In the genomic region with DNA sequence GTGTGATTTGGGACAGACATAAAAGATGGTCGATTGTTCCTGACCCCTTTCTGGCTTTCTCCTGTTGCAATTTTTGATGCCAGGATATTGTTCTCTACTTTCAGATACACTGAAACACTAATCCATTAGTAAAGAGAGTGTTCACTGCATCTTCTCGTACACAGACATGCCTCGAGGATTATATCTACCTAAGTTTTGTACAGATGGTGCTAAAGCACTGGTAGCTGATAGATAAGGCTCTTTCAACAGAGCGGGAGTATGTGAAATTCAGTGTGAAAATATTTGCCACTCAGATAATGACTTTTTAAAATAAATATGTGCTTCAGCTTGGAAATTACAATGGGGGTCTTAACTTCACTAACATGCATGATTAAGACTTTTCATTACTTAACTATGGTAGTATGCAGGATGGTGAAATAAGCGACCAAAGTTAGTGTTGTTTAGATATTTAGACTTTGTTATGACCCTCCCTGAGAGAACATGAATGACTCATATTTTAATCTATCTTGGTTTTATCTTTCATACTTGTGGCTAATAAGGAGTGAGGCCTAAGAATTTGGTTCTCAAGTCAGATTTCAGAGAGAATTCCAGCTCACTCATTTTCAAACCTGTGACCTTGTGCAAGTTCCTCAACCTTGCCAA, we compare ENCODE assay signal across 26 cellular contexts.
DNase-seq lines count a peak whose midpoint lies in the region; ATAC-seq, FAIRE-seq and TF ChIP-seq lines count a peak whose summit lies in the region.
"Had no signal": no experiment of that assay in that cellular context is flagged by ENCODE, and none has a peak within 500 bp of the region (broad histone marks: within the 10 kb centered on the region; RNA-seq: fewer than 3 reads in every experiment).

No MANE protein-coding gene starts in this region.

- H3K9me3 ChIP-seq in small intestine (ENCODE audit: control insufficient read depth, low read depth) (no peaks in the 10 kb centered on the region), endodermal cell (ENCODE audit: control insufficient read depth, low read length) (no peaks in the 10 kb centered on the region)
- H3K9me3 ChIP-seq: BE2C, Caco-2, left ventricle myocardium inferior had no signal

- ATAC-seq in GM21529 (IDR thresholded peaks at IDR 0.05; ENCODE audit: unreplicated experiment): no peak
- no peak for ATAC-seq in GM18909 (IDR thresholded peaks at IDR 0.05; ENCODE audit: poor library complexity, unreplicated experiment)
- ATAC-seq: activated CD8-positive, alpha-beta T cell treated with anti-CD3 and anti-CD28 coated beads, Interleukin-2, amount 10 ng/mL, durations not matched to agents 7 days and 5 days; stimulated activated memory B cell treated with anti-CD40 and anti-IgM and Interleukin-4, amounts not matched to agents 10 μg/mL and 1 μg/mL and 100 μg/mL, for 72 hours had no signal

- DNase-seq in HS-5 (ENCODE audit: low read depth) (peak; percentile 40), astrocyte of the hippocampus (ENCODE audit: low read depth, low spot score) (peak; percentile 73), fibroblast of the aortic adventitia (ENCODE audit: low read depth) (peak; percentile 10), small intestine (peak; percentile 3), endodermal cell (no peak)
- no peak for DNase-seq in activated CD4-positive, alpha-beta T cell treated with anti-CD3 and anti-CD28 coated beads, Interleukin-2, amount 50 U/mL, for 48 hours
- DNase-seq: activated CD4-positive, CD25-positive, alpha-beta regulatory T cell; activated CD8-positive, alpha-beta T cell treated with anti-CD3 and anti-CD28 coated beads, Interleukin-2, amount 10 ng/mL, durations not matched to agents 7 days and 5 days; activated naive CD4-positive, alpha-beta T cell treated with anti-CD3 and anti-CD28 coated beads, Interleukin-2, amount 10 ng/mL, durations not matched to agents 7 days and 5 days; activated T-cell treated with anti-CD3 and anti-CD28 coated beads, Interleukin-2, amount 50 U/mL, for 24 hours; BE2C; glutamatergic neuron; left ventricle myocardium inferior; NCI-H1694 treated with DMSO at 0.1 percent for 48 hours; NCI-H2227 treated with DMSO at 0.1 percent for 48 hours; retina; stimulated activated CD4-positive, alpha-beta T cell treated with anti-CD3 and anti-CD28 coated beads, Interleukin-15, amount 100 ng/mL, for 24 hours; T-helper 9 cell had no signal

- H3K27me3 Mint-ChIP-seq in endodermal cell (ENCODE audit: insufficient read depth): no peaks in the 10 kb centered on the region
- H3K27me3 Mint-ChIP-seq: activated naive CD4-positive, alpha-beta T cell treated with anti-CD3 and anti-CD28 coated beads, Interleukin-2, amount 10 ng/mL, durations not matched to agents 7 days and 5 days; activated T-cell treated with anti-CD3 and anti-CD28 coated beads, Interleukin-2, amount 50 U/mL, for 24 hours; brain; IgD-negative memory B cell; stimulated activated memory B cell treated with anti-CD40 and anti-IgM and Interleukin-4, amounts not matched to agents 10 μg/mL and 1 μg/mL and 100 μg/mL, for 72 hours had no signal

- H3K27ac ChIP-seq in small intestine (ENCODE audit: low read depth in 1 of 2, low read length in 1 of 2) (no peak overlapping the region), endodermal cell (ENCODE audit: low read depth, low read length) (no peak overlapping the region)
- H3K27ac ChIP-seq: left ventricle myocardium inferior, SK-N-MC had no signal

- no peaks in the 10 kb centered on the region for H3K36me3 Mint-ChIP-seq in endodermal cell (ENCODE audit: low read depth)
- H3K36me3 Mint-ChIP-seq: activated naive CD4-positive, alpha-beta T cell treated with anti-CD3 and anti-CD28 coated beads, Interleukin-2, amount 10 ng/mL, durations not matched to agents 7 days and 5 days; IgD-negative memory B cell; stimulated activated memory B cell treated with anti-CD40 and anti-IgM and Interleukin-4, amounts not matched to agents 10 μg/mL and 1 μg/mL and 100 μg/mL, for 72 hours had no signal

- no peaks in the 10 kb centered on the region for H3K27me3 ChIP-seq in small intestine (ENCODE audit: control insufficient read depth in 2 of 2, insufficient read depth in 2 of 2, low read length in 2 of 2)
- no peaks in the 10 kb centered on the region for H3K27me3 ChIP-seq in endodermal cell (ENCODE audit: control insufficient read depth, insufficient read depth, low read length, poor library complexity, severe bottlenecking)
- H3K27me3 ChIP-seq: BE2C had no signal

- FAIRE-seq in small intestine (lab: Jason Lieb, UNC): no peak
- FAIRE-seq: H1 had no signal

- H3K9me3 Mint-ChIP-seq in endodermal cell: no peaks in the 10 kb centered on the region
- H3K9me3 Mint-ChIP-seq: activated naive CD4-positive, alpha-beta T cell treated with anti-CD3 and anti-CD28 coated beads, Interleukin-2, amount 10 ng/mL, durations not matched to agents 7 days and 5 days; activated T-cell treated with anti-CD3 and anti-CD28 coated beads, Interleukin-2, amount 50 U/mL, for 24 hours; brain; IgD-negative memory B cell; stimulated activated memory B cell treated with anti-CD40 and anti-IgM and Interleukin-4, amounts not matched to agents 10 μg/mL and 1 μg/mL and 100 μg/mL, for 72 hours had no signal

- peaks cover 21% of the 10 kb centered on the region for H3K4me1 Mint-ChIP-seq in endodermal cell
- H3K4me1 Mint-ChIP-seq: activated naive CD4-positive, alpha-beta T cell treated with anti-CD3 and anti-CD28 coated beads, Interleukin-2, amount 10 ng/mL, durations not matched to agents 7 days and 5 days; brain; IgD-negative memory B cell; stimulated activated memory B cell treated with anti-CD40 and anti-IgM and Interleukin-4, amounts not matched to agents 10 μg/mL and 1 μg/mL and 100 μg/mL, for 72 hours had no signal

- H3K36me3 ChIP-seq in small intestine (ENCODE audit: control insufficient read depth in 2 of 2, insufficient read depth in 2 of 2, low read length in 2 of 2): no peaks in the 10 kb centered on the region
- no peaks in the 10 kb centered on the region for H3K36me3 ChIP-seq in endodermal cell (ENCODE audit: control insufficient read depth, insufficient read depth, low read length)
- H3K36me3 ChIP-seq: BE2C, left ventricle myocardium inferior had no signal

- H3K9ac ChIP-seq in endodermal cell (ENCODE audit: extremely low read depth, low read length, poor library complexity, severe bottlenecking): no peak overlapping the region

- no peak overlapping the region for H3K27ac Mint-ChIP-seq in endodermal cell
- H3K27ac Mint-ChIP-seq: activated CD8-positive, alpha-beta T cell treated with anti-CD3 and anti-CD28 coated beads, Interleukin-2, amount 10 ng/mL, durations not matched to agents 7 days and 5 days; activated naive CD4-positive, alpha-beta T cell treated with anti-CD3 and anti-CD28 coated beads, Interleukin-2, amount 10 ng/mL, durations not matched to agents 7 days and 5 days; activated T-cell treated with anti-CD3 and anti-CD28 coated beads, Interleukin-2, amount 50 U/mL, for 24 hours; brain; IgD-negative memory B cell; stimulated activated memory B cell treated with anti-CD40 and anti-IgM and Interleukin-4, amounts not matched to agents 10 μg/mL and 1 μg/mL and 100 μg/mL, for 72 hours had no signal

- H3K4me3 Mint-ChIP-seq in endodermal cell: no peak overlapping the region
- H3K4me3 Mint-ChIP-seq: activated CD8-positive, alpha-beta T cell treated with anti-CD3 and anti-CD28 coated beads, Interleukin-2, amount 10 ng/mL, durations not matched to agents 7 days and 5 days; activated naive CD4-positive, alpha-beta T cell treated with anti-CD3 and anti-CD28 coated beads, Interleukin-2, amount 10 ng/mL, durations not matched to agents 7 days and 5 days; activated T-cell treated with anti-CD3 and anti-CD28 coated beads, Interleukin-2, amount 50 U/mL, for 24 hours; brain; IgD-negative memory B cell; stimulated activated memory B cell treated with anti-CD40 and anti-IgM and Interleukin-4, amounts not matched to agents 10 μg/mL and 1 μg/mL and 100 μg/mL, for 72 hours had no signal

- TF ChIP-seq CTCF in fibroblast of the aortic adventitia (IDR thresholded peaks at IDR 0.05; ENCODE audit: insufficient read depth, low read length) (no peak), endodermal cell (conservative IDR thresholded peaks at IDR 0.05) (no peak)

- 30 to 63% (median 32%) methylated on average over 5 of the region's 5 CpGs for WGBS in small intestine, 3 donors
- WGBS in endodermal cell (ENCODE audit: insufficient coverage in 1 of 2, insufficient read length in 1 of 2), 2 experiments: 90 to 92% methylated on average over 3 to 5 of the region's 5 CpGs

- H3K4me1 ChIP-seq in small intestine (ENCODE audit: control insufficient read depth in 2 of 2, insufficient read depth in 1 of 2, low read depth in 1 of 2, low read length in 1 of 2) (no peaks in the 10 kb centered on the region), endodermal cell (ENCODE audit: control insufficient read depth, insufficient read depth, low read length) (peaks cover 6% of the 10 kb centered on the region)
- H3K4me1 ChIP-seq: BE2C, Caco-2 had no signal

- H3K4me3 ChIP-seq in fibroblast of the aortic adventitia (ENCODE audit: low read depth, low read length): no peak overlapping the region
- no peak overlapping the region for H3K4me3 ChIP-seq in small intestine (ENCODE audit: low read depth in 1 of 2, low read length in 2 of 2)
- H3K4me3 ChIP-seq in endodermal cell (ENCODE audit: low read length): no peak overlapping the region
- H3K4me3 ChIP-seq: left ventricle myocardium inferior, SK-N-MC had no signal

Comparison
In these comparisons a context has a peak if more than half of its experiments do, and no peak if none do; other contexts are left out.
1. DNase-seq: peak in HS-5 (single experiment), astrocyte of the hippocampus (single experiment), fibroblast of the aortic adventitia (single experiment) and small intestine (single experiment); none in activated CD4-positive, alpha-beta T cell treated with anti-CD3 and anti-CD28 coated beads, Interleukin-2, amount 50 U/mL, for 48 hours (0 of 2) and endodermal cell (single experiment).